Comparison of ENCODE assay signal across 11 cellular contexts in genomic region chr5:81393430-81393782, GRCh38. TPM values are rescaled to one million over a fixed set of nuclear protein-coding genes. Genes with fewer than 3 reads are reported as not detected.
DNase-seq lines count a peak whose midpoint lies in the region; TF ChIP-seq lines count a peak whose summit lies in the region.
"Had no signal": no experiment of that assay in that cellular context is flagged by ENCODE, and none has a peak within 500 bp of the region (broad histone marks: within the 10 kb centered on the region; RNA-seq: fewer than 3 reads in every experiment).

No MANE protein-coding gene starts in this region.

- POLR2A ChIA-PET in BJ (lab: Charles Lee) = no interaction called here

- H3K4me1 ChIP-seq in NT2/D1 (ENCODE audit: insufficient read depth, insufficient read length) = no peaks in the 10 kb centered on the region

- peak overlapping the region; percentile 54 for H3K4me3 Mint-ChIP-seq in progenitor cell of endocrine pancreas (ENCODE audit: low read depth)

- peaks cover 4% of the 10 kb centered on the region for H3K9me3 Mint-ChIP-seq in progenitor cell of endocrine pancreas (ENCODE audit: low read depth)

- H3K27me3 ChIP-seq in BJ (ENCODE audit: control insufficient read depth, insufficient read depth, low read length) = no peaks in the 10 kb centered on the region
- H3K27me3 ChIP-seq in NT2/D1 (ENCODE audit: insufficient read depth, insufficient read length) = peaks cover 8% of the 10 kb centered on the region

- H3K36me3 Mint-ChIP-seq in progenitor cell of endocrine pancreas (ENCODE audit: insufficient read depth) = no peaks in the 10 kb centered on the region

- no peaks in the 10 kb centered on the region for H3K4me1 Mint-ChIP-seq in progenitor cell of endocrine pancreas (ENCODE audit: low read depth)

- in situ Hi-C loops in GM13976 (cut with MboI; ENCODE audit: low sequenced_read_pairs, unreplicated experiment) = no loop called here

- no peak overlapping the region for H3K27ac Mint-ChIP-seq in progenitor cell of endocrine pancreas

- CTCF ChIA-PET in BJ (lab: Yijun Ruan, JAX) = interaction anchor here (1.5 kb wide), 1 partner anchor 108 kb away, joined by 3 read pairs; no protein-coding TSS in a partner anchor

- H3K36me3 ChIP-seq in BJ (ENCODE audit: control insufficient read depth, insufficient read depth, low read length) (no peaks in the 10 kb centered on the region), NT2/D1 (ENCODE audit: insufficient read depth, insufficient read length, low read length) (no peaks in the 10 kb centered on the region)

- no peak for DNase-seq in BJ (ENCODE audit: low read depth)
- no peak for DNase-seq in NT2/D1 (ENCODE audit: low read depth, low spot score)
- DNase-seq in fibroblast of mammary gland (ENCODE audit: low read depth) = no peak
- DNase-seq in progenitor cell of endocrine pancreas (ENCODE audit: low spot score, unreplicated experiment) = no peak
- no peak for DNase-seq in AML-193 (lab: John Stamatoyannopoulos, UW)
- no peak for DNase-seq in hypothalamus (lab: John Stamatoyannopoulos, UW)
- no peak for DNase-seq in GM13976 (ENCODE audit: low spot score)
- no peak for DNase-seq in amygdala (lab: John Stamatoyannopoulos, UW)
- DNase-seq: activated naive CD4-positive, alpha-beta T cell; SHP77 treated with DMSO at 0.1 percent for 48 hours had no signal

- peak overlapping the region; percentile 61 for H3K9ac ChIP-seq in NT2/D1 (ENCODE audit: insufficient read length, low read depth)

- TF ChIP-seq CTCF in BJ (IDR thresholded peaks at IDR 0.05; ENCODE audit: insufficient read depth, low read depth, low read length) (no peak), fibroblast of mammary gland (conservative IDR thresholded peaks at IDR 0.05; ENCODE audit: control insufficient read depth, insufficient read depth, low read depth, low read length) (peak; percentile 2), progenitor cell of endocrine pancreas (IDR thresholded peaks at IDR 0.05; ENCODE audit: unreplicated experiment) (no peak), GM13976 (IDR thresholded peaks at IDR 0.05; ENCODE audit: borderline replicate concordance, control extremely low read depth, extremely low read depth, insufficient read depth, missing control alignments) (no peak)

- H3K9me3 ChIP-seq in NT2/D1 (ENCODE audit: insufficient read depth, low read length) = no peaks in the 10 kb centered on the region

- H3K4me3 ChIP-seq in BJ (ENCODE audit: low read depth, low read length) (peak overlapping the region; percentile 37), NT2/D1 (ENCODE audit: insufficient read length, low read depth) (peak overlapping the region; percentile 50), fibroblast of mammary gland (ENCODE audit: control insufficient read depth, low read depth, low read length) (peak overlapping the region; percentile 42)

- peaks cover 49% of the 10 kb centered on the region for H3K27me3 Mint-ChIP-seq in progenitor cell of endocrine pancreas

RNA-seq across cellular contexts. Expression of gene ACOT12, which starts 0.5 kb away (rescaled TPM):
- polyA plus RNA-seq in BJ (2011; rRNA removed) = 0.18 TPM in 1 of 2 replicates, not detected in the other
- not detected in 2 replicates for polyA minus RNA-seq in BJ (2011; rRNA and poly(A)+ RNA removed)
- not detected in 2 replicates for total RNA-seq in progenitor cell of endocrine pancreas
- total RNA-seq: M059J had no signal
